In genomic region chr1:217528271-217528670, GRCh38 we compare ENCODE assay signal across 19 cellular contexts.
DNase-seq lines count a peak whose midpoint lies in the region; ATAC-seq, FAIRE-seq and TF ChIP-seq lines count a peak whose summit lies in the region.
"Had no signal": no experiment of that assay in that cellular context is flagged by ENCODE, and none has a peak within 500 bp of the region (broad histone marks: within the 10 kb centered on the region; RNA-seq: fewer than 3 reads in every experiment).

No MANE protein-coding gene starts in this region.

- ATAC-seq in foreskin keratinocyte (peak; percentile 82), HG03108 (IDR thresholded peaks at IDR 0.05; ENCODE audit: unreplicated experiment) (no peak), GM19463 (IDR thresholded peaks at IDR 0.05; ENCODE audit: unreplicated experiment) (no peak)
- ATAC-seq: activated naive CD4-positive, alpha-beta T cell treated with anti-CD3 and anti-CD28 coated beads, Interleukin-2, amount 50 U/mL, for 72 hours; HCT116 had no signal

- H3K4me3 ChIP-seq in brain microvascular endothelial cell (ENCODE audit: low read depth, low read length), result no peak overlapping the region

- peaks cover 38% of the 10 kb centered on the region for H3K4me1 ChIP-seq in foreskin keratinocyte

- H3K36me3 ChIP-seq in brain microvascular endothelial cell (replicated peaks), result no peaks in the 10 kb centered on the region

- DNase-seq in AG08395 (ENCODE audit: low spot score) (peak; percentile 42), HTR-8/SVneo (ENCODE audit: insufficient read length, low spot score) (no peak), brain microvascular endothelial cell (peak; percentile 75), foreskin keratinocyte (peak; percentile 79 to 91), NCI-H524 treated with DMSO at 0.1 percent for 48 hours (lab: John Stamatoyannopoulos, UW) (no peak), NCI-H2081 treated with DMSO at 0.1 percent for 48 hours (lab: John Stamatoyannopoulos, UW) (no peak)
- DNase-seq: ACHN; activated CD4-positive, alpha-beta T cell treated with anti-CD3 and anti-CD28 coated beads, Interleukin-2, amount 50 U/mL, for 4 hours; mesendoderm; NCI-H1105; NCI-H82 had no signal

- no peak overlapping the region for H3K27ac ChIP-seq in brain microvascular endothelial cell
- H3K27ac ChIP-seq in foreskin keratinocyte, result peak overlapping the region; percentile 7

- TF ChIP-seq CTCF in brain microvascular endothelial cell (IDR thresholded peaks at IDR 0.05; ENCODE audit: low read depth, low read length, missing control alignments) (no peak), foreskin keratinocyte (conservative IDR thresholded peaks at IDR 0.05) (no peak)

- H3K27me3 ChIP-seq in brain microvascular endothelial cell (replicated peaks), result no peaks in the 10 kb centered on the region
- no peaks in the 10 kb centered on the region for H3K27me3 ChIP-seq in foreskin keratinocyte

- FAIRE-seq in HTR-8/SVneo (lab: Jason Lieb, UNC), result peak; percentile 23
- FAIRE-seq: endometrium, G401.6, GM12891, islet of Langerhans had no signal

- in situ Hi-C loops in brain microvascular endothelial cell (cut with HindIII; ENCODE audit: low pct_ligation_motif_present, low sequenced_read_pairs), result no loop called here

Comparison
In these comparisons a context has a peak if more than half of its experiments do, and no peak if none do; other contexts are left out.
1. DNase-seq: peak in AG08395 (single experiment), brain microvascular endothelial cell (single experiment) and foreskin keratinocyte (2 of 2); none in HTR-8/SVneo (single experiment), NCI-H524 treated with DMSO at 0.1 percent for 48 hours (single experiment) and NCI-H2081 treated with DMSO at 0.1 percent for 48 hours (single experiment).